In genomic region chr1:231166398-231166797, GRCh38 we compare ENCODE assay signal across 34 cellular contexts. TPM values are rescaled to one million over a fixed set of nuclear protein-coding genes. Genes with fewer than 3 reads are reported as not detected.
"Had no signal": no experiment of that assay in that cellular context is flagged by ENCODE, and none has a peak within 500 bp of the region (broad histone marks: within the 10 kb centered on the region; RNA-seq: fewer than 3 reads in every experiment).

No MANE protein-coding gene starts in this region.

- H3K9me3 ChIP-seq: adrenal gland had no signal

- ATAC-seq: activated CD8-positive, alpha-beta T cell treated with anti-CD3 and anti-CD28 coated beads for 36 hours; activated naive CD8-positive, alpha-beta T cell treated with anti-CD3 and anti-CD28 coated beads, Interleukin-2, amount 50 U/mL, for 24 hours; activated T-cell treated with anti-CD3 and anti-CD28 coated beads, Interleukin-2, amount 50 U/mL, for 4 hours; activated T-cell treated with anti-CD3 and anti-CD28 coated beads, Interleukin-2, amount 50 U/mL, for 72 hours; activated T-helper 17 cell treated with anti-CD3 and anti-CD28 coated beads, Interleukin-2, amount 50 U/mL, for 72 hours had no signal

- H3K27ac ChIP-seq: cardiac muscle cell, VCaP had no signal

- H3K36me3 ChIP-seq: adrenal gland, cardiac muscle cell had no signal

- H3K4me3 ChIP-seq: adrenal gland, cardiac muscle cell had no signal

- DNase-seq: activated B cell treated with CpG ODN at 0.5 μM for 24 hours; activated CD4-positive, alpha-beta memory T cell treated with anti-CD3 and anti-CD28 coated beads for 36 hours; activated CD4-positive, alpha-beta T cell treated with anti-CD3 and anti-CD28 coated beads for 4 hours; activated CD4-positive, alpha-beta T cell treated with anti-CD3 and anti-CD28 coated beads, Interleukin-2, amount 10 ng/mL, durations not matched to agents 24 days and 14 days; activated CD4-positive, alpha-beta T cell treated with anti-CD3 and anti-CD28 coated beads, Interleukin-2, amount 50 U/mL, for 1 hour; activated CD4-positive, alpha-beta T cell treated with anti-CD3 and anti-CD28 coated beads, Interleukin-2, amount 50 U/mL, for 4 hours; activated CD4-positive, CD25-positive, alpha-beta regulatory T cell treated with anti-CD3 and anti-CD28 coated beads, Interleukin-2, amount 50 U/mL, for 72 hours; activated CD8-positive, alpha-beta memory T cell treated with anti-CD3 and anti-CD28 coated beads, Interleukin-2, amount 50 U/mL, for 4 hours; activated CD8-positive, alpha-beta T cell treated with anti-CD3 and anti-CD28 coated beads for 36 hours; activated effector memory CD4-positive, alpha-beta T cell treated with anti-CD3 and anti-CD28 coated beads, Interleukin-2, amount 50 U/mL, for 16 hours; activated gamma-delta T cell treated with Interleukin-2 at 50 U/mL for 16 hours; activated naive CD4-positive, alpha-beta T cell treated with anti-CD3 and anti-CD28 coated beads, Interleukin-2, amount 10 ng/mL, durations not matched to agents 7 days and 5 days; activated naive CD4-positive, alpha-beta T cell treated with Interleukin-2 at 50 U/mL for 16 hours; activated naive CD8-positive, alpha-beta T cell treated with anti-CD3 and anti-CD28 coated beads, Interleukin-2, amount 10 ng/mL, durations not matched to agents 7 days and 5 days; activated naive CD8-positive, alpha-beta T cell treated with anti-CD3 and anti-CD28 coated beads, Interleukin-2, amount 50 U/mL, for 24 hours; activated T-cell treated with anti-CD3 and anti-CD28 coated beads for 4 hours; activated T-cell treated with anti-CD3 and anti-CD28 coated beads, Interleukin-2, amount 50 U/mL, for 1 hour; activated T-cell treated with anti-CD3 and anti-CD28 coated beads, Interleukin-2, amount 50 U/mL, for 4 hours; activated T-cell treated with anti-CD3 and anti-CD28 coated beads, Interleukin-2, amount 50 U/mL, for 72 hours; amniotic stem cell; aorta; caudate nucleus; cerebellar nuclear complex; T-helper 1 cell; T-helper 2 cell; T-helper 9 cell had no signal

- FAIRE-seq: bronchial epithelial cell, TTC549 had no signal

RNA-seq across cellular contexts. Expression of gene TRIM67, which starts 4.5 kb away (rescaled TPM):
- total RNA-seq: activated B cell treated with CpG ODN at 0.5 μM for 24 hours; activated CD4-positive, alpha-beta memory T cell treated with anti-CD3 and anti-CD28 coated beads for 36 hours; activated CD4-positive, alpha-beta T cell treated with anti-CD3 and anti-CD28 coated beads, Interleukin-2, amount 10 ng/mL, durations not matched to agents 24 days and 14 days; activated CD8-positive, alpha-beta memory T cell treated with anti-CD3 and anti-CD28 coated beads for 36 hours; activated CD8-positive, alpha-beta T cell treated with anti-CD3 and anti-CD28 coated beads for 36 hours; activated naive CD8-positive, alpha-beta T cell treated with anti-CD3 and anti-CD28 coated beads, Interleukin-2, amount 10 ng/mL, durations not matched to agents 7 days and 5 days; activated T-cell treated with anti-CD3 and anti-CD28 coated beads, Interleukin-2, amount 50 U/mL, for 4 hours; activated T-helper 1 cell treated with anti-CD3 and anti-CD28 coated beads, Interleukin-12 subunit alpha, Interleukin-12 subunit beta, Interleukin-2, Interleukin-4 antibody, amounts not matched to agents 30 ng/mL and 10 ng/mL and 1 ng/mL, durations not matched to agents 14 hours and 24 hours and 36 hours; activated T-helper 17 cell treated with anti-CD3 and anti-CD28 coated beads, Interleukin-2, amount 50 U/mL, for 72 hours; aorta; bronchial epithelial cell had no signal
- polyA plus RNA-seq: cardiac muscle cell had no signal
